In genomic region chr2:159091381-159091780, GRCh38 we compare ENCODE assay signal across 8 cellular contexts.
DNase-seq lines count a peak whose midpoint lies in the region; ATAC-seq and TF ChIP-seq lines count a peak whose summit lies in the region.
"Had no signal": no experiment of that assay in that cellular context is flagged by ENCODE, and none has a peak within 500 bp of the region (broad histone marks: within the 10 kb centered on the region; RNA-seq: fewer than 3 reads in every experiment).

No MANE protein-coding gene starts in this region.

- H3K27ac ChIP-seq in stomach = peak overlapping the region in 4 of 5 donors; percentile 39 to 80 (median 60)

- H3K9me3 ChIP-seq in stomach = peaks cover 0 to 7% (median 2%) of the 10 kb centered on the region in 4 donors

- H3K27ac Mint-ChIP-seq in activated naive CD8-positive, alpha-beta T cell treated with anti-CD3 and anti-CD28 coated beads for 36 hours = peak overlapping the region; percentile 82

- no peak overlapping the region for H3K4me3 Mint-ChIP-seq in activated naive CD8-positive, alpha-beta T cell treated with anti-CD3 and anti-CD28 coated beads for 36 hours

- TF ChIP-seq CTCF in stomach (IDR thresholded peaks at IDR 0.05) = no peak

- no peaks in the 10 kb centered on the region for H3K36me3 ChIP-seq in stomach

- ATAC-seq in left ventricle myocardium superior (peak; percentile 3), GM21360 (IDR thresholded peaks at IDR 0.05; ENCODE audit: unreplicated experiment) (no peak)

- no peaks in the 10 kb centered on the region for H3K27me3 Mint-ChIP-seq in activated naive CD8-positive, alpha-beta T cell treated with anti-CD3 and anti-CD28 coated beads for 36 hours

- peaks cover 4% of the 10 kb centered on the region for H3K36me3 Mint-ChIP-seq in activated naive CD8-positive, alpha-beta T cell treated with anti-CD3 and anti-CD28 coated beads for 36 hours

- no peaks in the 10 kb centered on the region for H3K27me3 ChIP-seq in stomach

- no peak for TF ChIP-seq EP300 in stomach (IDR thresholded peaks at IDR 0.05)

- H3K4me1 Mint-ChIP-seq in activated naive CD8-positive, alpha-beta T cell treated with anti-CD3 and anti-CD28 coated beads for 36 hours = peaks cover 59% of the 10 kb centered on the region

- intact Hi-C loops in left ventricle myocardium superior (cut with micrococcal nuclease) (no loop called here), stomach (cut with DNase I; ENCODE audit: low total_unique reads) (no loop called here)

- DNase-seq in HT1080 (ENCODE audit: low read depth) = peak; percentile 64
- no peak for DNase-seq in activated naive CD8-positive, alpha-beta T cell treated with anti-CD3 and anti-CD28 coated beads for 36 hours
- DNase-seq in left ventricle myocardium superior = no peak
- DNase-seq in stomach = no peak
- DNase-seq in ecto neural progenitor cell (ENCODE audit: low spot score) = no peak
- no peak for DNase-seq in activated CD8-positive, alpha-beta memory T cell treated with anti-CD3 and anti-CD28 coated beads, Interleukin-2, amount 50 U/mL, for 48 hours
- DNase-seq: NCI-H774 had no signal

- 4 to 18% (median 9%) methylated on average over 2 of the region's 2 CpGs for WGBS in stomach, 5 donors

- no peak for TF ChIP-seq POLR2A in stomach (IDR thresholded peaks at IDR 0.05)

- H3K4me3 ChIP-seq in stomach = no peak overlapping the region

- H3K9me3 Mint-ChIP-seq in activated naive CD8-positive, alpha-beta T cell treated with anti-CD3 and anti-CD28 coated beads for 36 hours = peaks cover 7% of the 10 kb centered on the region

- H3K4me1 ChIP-seq in stomach = peaks cover 25 to 78% (median 51%) of the 10 kb centered on the region in 4 donors
